8 cellular contexts compared by ENCODE assay signal in the genomic region with DNA sequence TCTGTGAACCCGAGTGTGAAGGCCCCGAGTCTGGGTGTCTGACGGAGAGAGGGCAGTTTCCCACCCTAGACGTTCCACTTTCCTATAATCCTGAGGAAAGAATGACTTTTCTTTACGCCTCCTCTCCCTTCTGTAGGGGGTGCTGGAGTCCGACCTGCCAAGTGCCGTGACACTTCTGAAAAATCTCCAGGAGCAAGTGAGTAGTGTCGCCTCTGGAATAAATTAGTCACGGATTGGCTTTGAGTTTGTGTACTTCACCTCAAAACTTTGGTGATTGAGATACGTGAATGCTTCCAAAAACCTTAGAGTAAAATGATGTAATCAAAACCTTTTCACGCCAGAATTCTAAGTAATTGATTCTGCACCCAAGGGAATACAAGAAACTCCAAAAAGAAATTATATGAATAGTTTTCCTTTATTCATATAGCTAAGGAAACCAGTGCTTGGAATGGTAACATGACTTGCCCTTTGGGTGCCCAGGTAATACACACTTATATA. TPM values are rescaled to one million over a fixed set of nuclear protein-coding genes. Genes with fewer than 3 reads are reported as not detected.
DNase-seq lines count a peak whose midpoint lies in the region; ATAC-seq and TF ChIP-seq lines count a peak whose summit lies in the region.

No MANE protein-coding gene starts in this region.

- DNase-seq in activated naive CD4-positive, alpha-beta T cell treated with anti-CD3 and anti-CD28 coated beads, Interleukin-2, amount 50 U/mL, for 72 hours (ENCODE audit: low spot score in 2 of 2): no peak
- no peak for DNase-seq in activated naive CD4-positive, alpha-beta T cell (lab: John Stamatoyannopoulos, UW)
- no peak for DNase-seq in SK-N-MC (ENCODE audit: low read depth, low spot score)
- no peak for DNase-seq in iPS DF 6.9 (ENCODE audit: low read depth, low spot score)
- DNase-seq in testis: no peak
- DNase-seq in NCI-H2029 (lab: John Stamatoyannopoulos, UW): no peak
- DNase-seq in medulla oblongata (ENCODE audit: extremely low spot score): no peak
- DNase-seq in activated CD4-positive, alpha-beta T cell treated with anti-CD3 and anti-CD28 coated beads for 1 hour: no peak

- no peak for TF ChIP-seq CTCF in testis (IDR thresholded peaks at IDR 0.05)

- H3K9me3 Mint-ChIP-seq in activated naive CD4-positive, alpha-beta T cell treated with anti-CD3 and anti-CD28 coated beads, Interleukin-2, amount 50 U/mL, for 72 hours: no peaks in the 10 kb centered on the region

- no CpG with 5 or more reads among the region's 11 CpGs for WGBS in iPS DF 6.9 (ENCODE audit: insufficient coverage, insufficient read length)
- WGBS in testis, 2 donors: 1 to 2% methylated on average over 11 of the region's 11 CpGs

- peaks cover 0 to 9% of the 10 kb centered on the region in 2 donors for H3K36me3 Mint-ChIP-seq in activated naive CD4-positive, alpha-beta T cell treated with anti-CD3 and anti-CD28 coated beads, Interleukin-2, amount 50 U/mL, for 72 hours

- peaks cover 42% of the 10 kb centered on the region for H3K36me3 ChIP-seq in SK-N-MC (ENCODE audit: insufficient read depth, low read length)
- H3K36me3 ChIP-seq in iPS DF 6.9 (ENCODE audit: control insufficient read depth, insufficient read depth, low read length): peaks cover 4% of the 10 kb centered on the region
- no peaks in the 10 kb centered on the region for H3K36me3 ChIP-seq in testis (ENCODE audit: low read depth, missing control alignments)

- H3K4me3 ChIP-seq in SK-N-MC: peak overlapping the region; percentile 88
- H3K4me3 ChIP-seq in iPS DF 6.9 (ENCODE audit: low read length): peak overlapping the region; percentile 75
- H3K4me3 ChIP-seq in testis: peak overlapping the region; percentile 68 to 98

- intact Hi-C loops in testis (cut with DNase I; ENCODE audit: low total_unique reads): no loop called here

- ATAC-seq in activated naive CD4-positive, alpha-beta T cell treated with anti-CD3 and anti-CD28 coated beads, Interleukin-2, amount 50 U/mL, for 72 hours: peak; percentile 5 to 11

- TF ChIP-seq POLR2A in testis (IDR thresholded peaks at IDR 0.05): no peak

- no peaks in the 10 kb centered on the region for H3K4me1 ChIP-seq in iPS DF 6.9 (ENCODE audit: control insufficient read depth, insufficient read depth, low read length)
- H3K4me1 ChIP-seq in testis: peaks cover 22% of the 10 kb centered on the region

- H3K9me3 ChIP-seq in SK-N-MC (ENCODE audit: low read depth, low read length): peaks cover 7% of the 10 kb centered on the region; the same call in 1 of the 2 replicates
- H3K9me3 ChIP-seq in iPS DF 6.9 (ENCODE audit: control insufficient read depth, insufficient read depth, low read length): no peaks in the 10 kb centered on the region
- H3K9me3 ChIP-seq in testis: no peaks in the 10 kb centered on the region

- H3K27ac Mint-ChIP-seq in activated naive CD4-positive, alpha-beta T cell treated with anti-CD3 and anti-CD28 coated beads, Interleukin-2, amount 50 U/mL, for 72 hours: no peak overlapping the region

- peak overlapping the region; percentile 81 for H3K27ac ChIP-seq in SK-N-MC
- no peak overlapping the region for H3K27ac ChIP-seq in iPS DF 6.9 (ENCODE audit: low read length)
- peak overlapping the region; percentile 81 to 84 for H3K27ac ChIP-seq in testis

- H3K9ac ChIP-seq in SK-N-MC (ENCODE audit: insufficient read length): peak overlapping the region; percentile 93

- H3K27me3 ChIP-seq in iPS DF 6.9 (ENCODE audit: control insufficient read depth, insufficient read depth, low read length) (no peaks in the 10 kb centered on the region), testis (no peaks in the 10 kb centered on the region)

RNA-seq across cellular contexts. Expression of a gene that starts 0.5 kb away (rescaled TPM):
- total RNA-seq in activated naive CD4-positive, alpha-beta T cell treated with anti-CD3 and anti-CD28 coated beads, Interleukin-2, amount 50 U/mL, for 72 hours: 10 to 100 TPM; 54.2 to 58.3 TPM
- total RNA-seq in testis: 10 to 100 TPM; 47.5 to 48.7 TPM
- 57.9 TPM for polyA plus RNA-seq in testis (ENCODE audit: insufficient read depth, low read depth, low replicate concordance)

RNA-seq across cellular contexts. Expression of a gene that starts 34.5 kb away (rescaled TPM):
- not detected for total RNA-seq in activated naive CD4-positive, alpha-beta T cell treated with anti-CD3 and anti-CD28 coated beads, Interleukin-2, amount 50 U/mL, for 72 hours
- total RNA-seq in testis: 1 to 10 TPM in 1 of 2 donors, under 1 TPM in 1; 0.87 to 1.3 TPM
- 51.3 TPM for polyA plus RNA-seq in testis (ENCODE audit: insufficient read depth, low read depth, low replicate concordance)
